In genomic region chr11:66639066-66639813, GRCh38 we compare ENCODE assay signal across 8 cellular contexts. TPM values are rescaled to one million over a fixed set of nuclear protein-coding genes. Genes with fewer than 3 reads are reported as not detected.
DNase-seq lines count a peak whose midpoint lies in the region; TF ChIP-seq lines count a peak whose summit lies in the region.

No MANE protein-coding gene starts in this region.

- H3K27me3 ChIP-seq in liver (ENCODE audit: control insufficient read depth in 4 of 4, insufficient read depth in 4 of 4, low read length in 3 of 4), result no peaks in the 10 kb centered on the region

- 12% methylated on average over 27 of the region's 27 CpGs for WGBS in liver

- no peaks in the 10 kb centered on the region for H3K9me3 ChIP-seq in liver (ENCODE audit: control insufficient read depth in 4 of 4, low read length in 3 of 4)

- H3K27ac ChIP-seq in caudate nucleus (ENCODE audit: low read depth, low read length) (peak overlapping the region; percentile 90), liver (ENCODE audit: low read depth in 1 of 2, low read length in 2 of 2) (peak overlapping the region; percentile 81 to 90)

- no peak for TF ChIP-seq CTCF in liver (IDR thresholded peaks at IDR 0.05; ENCODE audit: low read depth, low read length, missing input control)
- no peak for TF ChIP-seq CTCF in GM10266 (IDR thresholded peaks at IDR 0.05; ENCODE audit: control insufficient read depth, insufficient read depth, low read depth, missing control alignments)

- peaks cover 9 to 65% (median 50%) of the 10 kb centered on the region in 4 donors for H3K4me1 ChIP-seq in liver (ENCODE audit: control insufficient read depth in 4 of 4, insufficient read depth in 4 of 4, low read length in 3 of 4)

- DNase-seq in activated effector memory CD4-positive, alpha-beta T cell treated with anti-CD3 and anti-CD28 coated beads, Interleukin-2, amount 50 U/mL, for 16 hours, result peak; percentile 62
- no peak for DNase-seq in activated effector memory CD4-positive, alpha-beta T cell treated with Interleukin-2 at 50 U/mL for 16 hours
- DNase-seq in OCI-M1 (lab: John Stamatoyannopoulos, UW), result peak; percentile 51
- DNase-seq in caudate nucleus (lab: John Stamatoyannopoulos, UW), result peak in 15 of 61 donors; percentile 35 to 72 (median 46)
- DNase-seq in superior temporal gyrus (ENCODE audit: extremely low spot score), result peak; percentile 71
- DNase-seq in GM10266 (ENCODE audit: extremely low spot score), result no peak
- DNase-seq in KG1 (lab: John Stamatoyannopoulos, UW), result no peak

- peak in 1 of 2 donors; percentile 13 for TF ChIP-seq RAD21 in liver (IDR thresholded peaks at IDR 0.05)

- peaks cover 8 to 34% (median 23%) of the 10 kb centered on the region in 4 donors for H3K36me3 ChIP-seq in liver (ENCODE audit: control insufficient read depth in 4 of 4, insufficient read depth in 3 of 4, low read depth in 1 of 4, low read length in 3 of 4)

- H3K4me3 ChIP-seq in liver (ENCODE audit: low read depth in 1 of 3, low read length in 3 of 3), result peak overlapping the region; percentile 84 to 92 (median 88)

- H3K9ac ChIP-seq in liver (ENCODE audit: low read depth in 1 of 2, low read length in 2 of 2), result peak overlapping the region; percentile 75 to 79

TF ChIP-seq in liver, 16 proteins besides CTCF, POLR2A, EP300 and RAD21:
- TF ChIP-seq YY1 (IDR thresholded peaks at IDR 0.05) (no peak), ZBTB33 (IDR thresholded peaks at IDR 0.05) (no peak)
TF ChIP-seq in liver: peak in this region for 0.

RNA-seq across cellular contexts. Expression of gene RBM4, which starts 0.7 kb away (rescaled TPM):
- 10 to 100 TPM; 43.3 to 59.2 TPM for total RNA-seq in liver
- polyA plus RNA-seq in liver, result 10 to 100 TPM; 36.9 to 49.4 TPM

RNA-seq across cellular contexts. Expression of gene RBM14, which starts 22.8 kb away (rescaled TPM):
- 10 to 100 TPM; 27.1 to 53.5 TPM for total RNA-seq in liver
- 10 to 100 TPM in 1 of 2 donors, 1 to 10 TPM in 1; 7.0 to 16.7 TPM for polyA plus RNA-seq in liver

RNA-seq across cellular contexts. Expression of gene RBM4B, which starts 38.4 kb away (rescaled TPM):
- total RNA-seq in liver, result 10 to 100 TPM; 12.3 to 13.8 TPM
- polyA plus RNA-seq in liver, result 1 to 10 TPM; 7.1 to 8.8 TPM

RNA-seq across cellular contexts. Expression of gene CCS, which starts 46.3 kb away (rescaled TPM):
- total RNA-seq in liver, result 10 to 100 TPM; 30.2 to 54.7 TPM
- 10 to 100 TPM; 38.9 to 80.2 TPM for polyA plus RNA-seq in liver

RNA-seq across cellular contexts. Expression of gene CCDC87, which starts 46.4 kb away (rescaled TPM):
- total RNA-seq in liver, result under 1 TPM; 0.14 to 0.17 TPM
- polyA plus RNA-seq in liver, result under 1 TPM in 1 of 2 donors, not detected in 1; 0.14 TPM

Comparison
In these comparisons a context has a peak if more than half of its experiments do, and no peak if none do; other contexts are left out.
1. DNase-seq: peak in activated effector memory CD4-positive, alpha-beta T cell treated with anti-CD3 and anti-CD28 coated beads, Interleukin-2, amount 50 U/mL, for 16 hours (single experiment), OCI-M1 (single experiment) and superior temporal gyrus (single experiment); none in activated effector memory CD4-positive, alpha-beta T cell treated with Interleukin-2 at 50 U/mL for 16 hours (single experiment), GM10266 (single experiment) and KG1 (single experiment).